Comparison of ENCODE assay signal across 12 cellular contexts in the genomic region with DNA sequence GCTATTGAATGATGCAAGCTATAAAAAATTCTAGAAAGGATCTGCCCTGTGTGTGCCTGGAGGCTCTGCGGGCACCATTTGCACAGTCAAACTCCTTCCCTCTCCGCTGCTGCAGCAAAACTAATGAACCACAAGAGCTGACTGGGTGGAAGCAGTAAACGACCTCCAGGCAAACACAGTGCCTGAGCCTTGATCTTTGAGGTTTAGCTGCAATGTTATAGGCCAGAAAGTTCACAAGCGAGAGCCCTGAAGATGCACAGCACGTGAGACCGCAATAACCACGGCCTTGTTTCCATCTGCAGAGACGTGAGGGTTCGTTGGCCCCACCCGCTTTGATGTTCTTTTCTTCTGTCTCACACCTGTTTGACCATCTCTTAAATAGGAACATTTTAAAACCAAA.
DNase-seq lines count a peak whose midpoint lies in the region; ATAC-seq and TF ChIP-seq lines count a peak whose summit lies in the region.
"Had no signal": no experiment of that assay in that cellular context is flagged by ENCODE, and none has a peak within 500 bp of the region (broad histone marks: within the 10 kb centered on the region; RNA-seq: fewer than 3 reads in every experiment).

No MANE protein-coding gene starts in this region.

- peaks cover 0 to 3% (median 0%) of the 10 kb centered on the region in 3 donors for H3K36me3 Mint-ChIP-seq in CD8-positive, alpha-beta memory T cell

- H3K4me1 ChIP-seq in CD8-positive, alpha-beta memory T cell (ENCODE audit: insufficient read depth, low read length) = peaks cover 40% of the 10 kb centered on the region
- H3K4me1 ChIP-seq in PC-3 (ENCODE audit: insufficient read depth, low read length) = no peaks in the 10 kb centered on the region

- H3K9me3 ChIP-seq in CD8-positive, alpha-beta memory T cell (ENCODE audit: low read length) = no peaks in the 10 kb centered on the region
- H3K9me3 ChIP-seq in PC-3 (ENCODE audit: low read length) = no peaks in the 10 kb centered on the region
- H3K9me3 ChIP-seq: pancreas, SJSA1 had no signal

- no peaks in the 10 kb centered on the region for H3K27me3 ChIP-seq in CD8-positive, alpha-beta memory T cell (ENCODE audit: insufficient read depth, low read length, poor library complexity, severe bottlenecking)
- no peaks in the 10 kb centered on the region for H3K27me3 ChIP-seq in PC-3 (ENCODE audit: low read length)
- H3K27me3 ChIP-seq: pancreas, SJSA1 had no signal

- no peaks in the 10 kb centered on the region for H3F3A ChIP-seq in PC-3 (ENCODE audit: low read length, unreplicated experiment)

- peak overlapping the region in 6 of 7 donors; percentile 47 to 74 (median 55) for H3K4me3 Mint-ChIP-seq in CD8-positive, alpha-beta memory T cell

- DNase-seq in CD8-positive, alpha-beta memory T cell = peak; percentile 9 to 78 (median 50)
- peak; percentile 23 for DNase-seq in activated CD4-positive, alpha-beta T cell treated with anti-CD3 and anti-CD28 coated beads for 1 hour
- peak; percentile 32 for DNase-seq in foreskin melanocyte
- DNase-seq in PC-3 = no peak
- DNase-seq: hippocampal formation, IMR-90, pancreas had no signal

- H3K27ac Mint-ChIP-seq in CD8-positive, alpha-beta memory T cell = peak overlapping the region in 5 of 8 donors; percentile 18 to 62 (median 26)

- H3K4me2 ChIP-seq in PC-3 (ENCODE audit: low read length) = no peak overlapping the region

- H3K36me3 ChIP-seq in CD8-positive, alpha-beta memory T cell (ENCODE audit: insufficient read depth, low read length) = no peaks in the 10 kb centered on the region
- H3K36me3 ChIP-seq in PC-3 (ENCODE audit: low read depth, low read length) = no peaks in the 10 kb centered on the region
- H3K36me3 ChIP-seq: pancreas, SJSA1 had no signal

- CTCF ChIA-PET in CD8-positive, alpha-beta memory T cell (lab: Charles Lee) = no interaction called here
- CTCF ChIA-PET in PC-3 (lab: Charles Lee) = no interaction called here

- TF ChIP-seq CTCF in PC-3 (conservative IDR thresholded peaks at IDR 0.05; ENCODE audit: low read depth, low read length) = no peak

- no peaks in the 10 kb centered on the region for H4K20me1 ChIP-seq in PC-3 (ENCODE audit: low read length)

- H3K27me3 Mint-ChIP-seq in CD8-positive, alpha-beta memory T cell = peaks cover 0 to 2% of the 10 kb centered on the region in 2 donors

- H3K79me2 ChIP-seq in PC-3 (ENCODE audit: low read length) = no peaks in the 10 kb centered on the region

- BruUV-seq in PC-3 (replicated peaks; lab: Mats Ljungman, UMichigan) = no TSS peak

- POLR2A ChIA-PET in CD8-positive, alpha-beta memory T cell (lab: Charles Lee) = interaction anchor here (0.6 to 0.7 kb wide), 2 partner anchors 9 to 39 kb away, joined by 3 read pairs; no protein-coding TSS in a partner anchor
- POLR2A ChIA-PET in PC-3 (lab: Charles Lee; ENCODE audit: unreplicated experiment) = no interaction called here

- no peaks in the 10 kb centered on the region for H3K9me2 ChIP-seq in PC-3 (replicated peaks; ENCODE audit: low read length)

- no peak overlapping the region for H3K27ac ChIP-seq in CD8-positive, alpha-beta memory T cell (ENCODE audit: low read depth, low read length)
- H3K27ac ChIP-seq in PC-3 (ENCODE audit: low read length) = no peak overlapping the region
- H3K27ac ChIP-seq: pancreas had no signal

- peaks cover 0 to 9% (median 3%) of the 10 kb centered on the region in 5 donors for H3K9me3 Mint-ChIP-seq in CD8-positive, alpha-beta memory T cell

- peak; percentile 62 for ATAC-seq in HG03139 (IDR thresholded peaks at IDR 0.05; ENCODE audit: unreplicated experiment)
- no peak for ATAC-seq in GM18858 (IDR thresholded peaks at IDR 0.05; ENCODE audit: unreplicated experiment)
- no peak for ATAC-seq in HG03378 (IDR thresholded peaks at IDR 0.05; ENCODE audit: unreplicated experiment)
- ATAC-seq in PC-3 = no peak
- no peak for ATAC-seq in HG02973 (IDR thresholded peaks at IDR 0.05; ENCODE audit: unreplicated experiment)
- ATAC-seq: pancreas had no signal

- no peak overlapping the region for H3K9ac ChIP-seq in PC-3 (ENCODE audit: low read length)

- H3K4me3 ChIP-seq in CD8-positive, alpha-beta memory T cell (ENCODE audit: low read length) = peak overlapping the region; percentile 29
- H3K4me3 ChIP-seq in PC-3 (ENCODE audit: low read length) = no peak overlapping the region
- H3K4me3 ChIP-seq: pancreas, SJSA1 had no signal

- intact Hi-C loops in PC-3 (cut with micrococcal nuclease) = no loop called here

- H3K4me1 Mint-ChIP-seq in CD8-positive, alpha-beta memory T cell = peaks cover 33 to 56% (median 50%) of the 10 kb centered on the region in 3 donors

- H2AFZ ChIP-seq in PC-3 (ENCODE audit: low read length) = no peak overlapping the region
